11 cellular contexts compared by ENCODE assay signal in the genomic region with DNA sequence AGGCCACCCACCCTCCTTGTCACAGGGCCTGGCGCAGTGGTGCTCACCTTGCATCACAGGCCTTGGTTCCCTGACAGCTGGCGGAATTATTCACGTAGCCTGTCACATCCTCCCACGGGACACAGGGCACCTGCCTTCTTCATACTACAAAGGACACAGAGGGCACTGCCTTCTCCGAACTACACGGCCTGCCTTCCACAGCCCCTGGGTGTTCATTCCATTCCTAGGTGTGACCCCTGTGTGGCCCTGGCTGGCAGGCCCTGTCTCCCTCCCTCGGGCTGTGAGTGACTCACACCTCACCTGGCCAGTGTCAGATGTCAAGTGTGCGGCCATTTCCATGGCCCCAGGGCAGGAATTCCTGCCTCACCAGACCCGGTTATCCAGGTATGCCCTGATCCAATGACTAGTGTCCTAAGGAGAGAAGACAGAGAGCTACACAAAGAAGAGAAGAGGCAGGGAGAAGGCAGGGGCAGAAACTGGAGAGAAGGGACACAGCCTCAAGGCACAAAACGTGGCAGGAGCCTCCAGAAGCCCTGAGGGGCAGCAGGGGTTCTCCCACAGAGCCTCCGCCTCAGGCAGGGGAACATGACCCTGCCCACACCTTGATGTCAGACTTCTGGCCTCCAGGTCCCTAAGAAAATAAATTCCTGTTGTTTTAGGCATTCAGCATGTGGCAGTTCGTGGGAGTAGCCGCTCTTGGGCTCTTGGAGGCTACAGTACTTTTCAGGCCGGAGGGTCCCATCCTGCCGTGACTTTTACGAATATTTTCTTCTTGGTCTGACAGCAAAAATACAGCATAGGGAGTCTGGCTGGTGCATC. TPM values are rescaled to one million over a fixed set of nuclear protein-coding genes. Genes with fewer than 3 reads are reported as not detected.
DNase-seq lines count a peak whose midpoint lies in the region; ATAC-seq and TF ChIP-seq lines count a peak whose summit lies in the region.
"Had no signal": no experiment of that assay in that cellular context is flagged by ENCODE, and none has a peak within 500 bp of the region (broad histone marks: within the 10 kb centered on the region; RNA-seq: fewer than 3 reads in every experiment).

No MANE protein-coding gene starts in this region.

- H3K79me2 ChIP-seq in OCI-LY7 (ENCODE audit: insufficient read depth, low read depth, low read length): no peaks in the 10 kb centered on the region

- H3K4me1 ChIP-seq in OCI-LY7 (ENCODE audit: insufficient read depth, low read length, poor library complexity, severe bottlenecking) (peaks cover 22% of the 10 kb centered on the region), psoas muscle (peaks cover 80% of the 10 kb centered on the region)

- H3K4me2 ChIP-seq in OCI-LY7 (ENCODE audit: low read length): peak overlapping the region; percentile 50

- no peaks in the 10 kb centered on the region for H3K9me3 ChIP-seq in OCI-LY7 (ENCODE audit: low read length)
- H3K9me3 ChIP-seq in psoas muscle: no peaks in the 10 kb centered on the region

- in situ Hi-C loops in G401 (cut with HindIII; ENCODE audit: low sequenced_read_pairs): no loop called here

- H3K4me3 ChIP-seq in OCI-LY7 (ENCODE audit: low read depth, low read length, poor library complexity, severe bottlenecking) (no peak overlapping the region), psoas muscle (no peak overlapping the region)

- no peaks in the 10 kb centered on the region; the same call in 1 of the 2 replicates for H3K36me3 ChIP-seq in OCI-LY7 (ENCODE audit: insufficient read depth, low read length)
- no peaks in the 10 kb centered on the region for H3K36me3 ChIP-seq in psoas muscle (ENCODE audit: insufficient read depth in 1 of 2, low read depth in 1 of 2)

- no peaks in the 10 kb centered on the region for H3K36me3 Mint-ChIP-seq in glutamatergic neuron (ENCODE audit: unreplicated experiment)

- POLR2A ChIA-PET in OCI-LY7 (lab: Charles Lee): no interaction called here

- H3K4me1 Mint-ChIP-seq in glutamatergic neuron (ENCODE audit: low read depth, unreplicated experiment): peaks cover 52% of the 10 kb centered on the region

- peak; percentile 39 for DNase-seq in DMS53 (lab: John Stamatoyannopoulos, UW)
- DNase-seq in DMS53 treated with DMSO at 0.1 percent for 48 hours (lab: John Stamatoyannopoulos, UW; ENCODE audit: unreplicated experiment): no peak
- DNase-seq in OCI-LY7 (ENCODE audit: low spot score): no peak
- no peak for DNase-seq in glutamatergic neuron
- DNase-seq in psoas muscle: peak; percentile 61 to 87
- DNase-seq in G401 (ENCODE audit: low spot score): no peak
- no peak for DNase-seq in H4 (ENCODE audit: low spot score)
- DNase-seq: NCI-H2227 treated with DMSO at 0.1 percent for 48 hours; stimulated activated naive CD4-positive, alpha-beta T cell had no signal

- peaks cover 8% of the 10 kb centered on the region for H3K27me3 Mint-ChIP-seq in glutamatergic neuron (ENCODE audit: unreplicated experiment)

- H3K27ac Mint-ChIP-seq in glutamatergic neuron (ENCODE audit: unreplicated experiment): peak overlapping the region; percentile 79

- 53 to 62% (median 54%) methylated on average over 16 of the region's 16 CpGs for WGBS in psoas muscle, 3 donors

- peak overlapping the region; percentile 47 for H3K4me3 Mint-ChIP-seq in glutamatergic neuron (ENCODE audit: unreplicated experiment)

- no peaks in the 10 kb centered on the region for H3K9me2 ChIP-seq in OCI-LY7 (ENCODE audit: insufficient read depth, low read length)

- CTCF ChIA-PET in OCI-LY7 (lab: Charles Lee; ENCODE audit: unreplicated experiment): no interaction called here

- peak; percentile 66 to 80 (median 76) for ATAC-seq in psoas muscle
- ATAC-seq in HG03175 (IDR thresholded peaks at IDR 0.05; ENCODE audit: unreplicated experiment): no peak

- H3K27me3 ChIP-seq in psoas muscle (ENCODE audit: insufficient read depth in 3 of 3, low read length in 2 of 3): no peaks in the 10 kb centered on the region

- H3K9me3 Mint-ChIP-seq in glutamatergic neuron (ENCODE audit: unreplicated experiment): peaks cover 17% of the 10 kb centered on the region

- no peak overlapping the region for H2AFZ ChIP-seq in OCI-LY7 (ENCODE audit: low read length)

- intact Hi-C loops in OCI-LY7 (cut with micrococcal nuclease; ENCODE audit: unreplicated experiment): no loop called here
- intact Hi-C loops in psoas muscle (cut with DNase I): no loop called here

- no peaks in the 10 kb centered on the region for H4K20me1 ChIP-seq in OCI-LY7 (ENCODE audit: insufficient read depth, low read length)

- H3K27ac ChIP-seq in OCI-LY7 (ENCODE audit: low read depth, low read length, poor library complexity, severe bottlenecking): no peak overlapping the region
- peak overlapping the region; percentile 88 for H3K27ac ChIP-seq in psoas muscle
- H3K27ac ChIP-seq: 22Rv1 had no signal

- TF ChIP-seq CTCF in OCI-LY7 (conservative IDR thresholded peaks at IDR 0.05; ENCODE audit: low read length) (no peak), glutamatergic neuron (IDR thresholded peaks at IDR 0.05; ENCODE audit: partially characterized antibody, unreplicated experiment) (no peak), psoas muscle (IDR thresholded peaks at IDR 0.05) (no peak)

- BruUV-seq in OCI-LY7 (replicated peaks; lab: Mats Ljungman, UMichigan): no TSS peak

RNA-seq across cellular contexts. Expression of a gene that starts 43.4 kb away (rescaled TPM):
- total RNA-seq in OCI-LY7 (2014; rRNA removed; shearing (Covaris generic)): 13.5 and 16.4 TPM in 2 replicates
- total RNA-seq in OCI-LY7 (2022): 25.2 and 28.9 TPM in 2 replicates
- total RNA-seq in glutamatergic neuron (ENCODE audit: unreplicated experiment): 82.6 TPM
- total RNA-seq in psoas muscle: 10 to 100 TPM; 51.6 to 88.2 (median 78.6) TPM
- 10 to 100 TPM; 16.4 to 43.9 (median 40.8) TPM for polyA plus RNA-seq in psoas muscle
- total RNA-seq in G401 (2014; rRNA removed; shearing (Covaris generic)): 1.3 and 3.4 TPM in 2 replicates
- total RNA-seq in H4 (2014; rRNA removed; shearing (Covaris generic)): 0.35 TPM in 1 of 2 replicates, not detected in the other

Comparison
In these comparisons a context has a peak if more than half of its experiments do, and no peak if none do; other contexts are left out.
1. DNase-seq: peak in DMS53 (single experiment) and psoas muscle (2 of 2); none in DMS53 treated with DMSO at 0.1 percent for 48 hours (single experiment), OCI-LY7 (single experiment), glutamatergic neuron (single experiment), G401 (single experiment) and H4 (single experiment).